ENCODE assay signal across 8 cellular contexts in the genomic region with DNA sequence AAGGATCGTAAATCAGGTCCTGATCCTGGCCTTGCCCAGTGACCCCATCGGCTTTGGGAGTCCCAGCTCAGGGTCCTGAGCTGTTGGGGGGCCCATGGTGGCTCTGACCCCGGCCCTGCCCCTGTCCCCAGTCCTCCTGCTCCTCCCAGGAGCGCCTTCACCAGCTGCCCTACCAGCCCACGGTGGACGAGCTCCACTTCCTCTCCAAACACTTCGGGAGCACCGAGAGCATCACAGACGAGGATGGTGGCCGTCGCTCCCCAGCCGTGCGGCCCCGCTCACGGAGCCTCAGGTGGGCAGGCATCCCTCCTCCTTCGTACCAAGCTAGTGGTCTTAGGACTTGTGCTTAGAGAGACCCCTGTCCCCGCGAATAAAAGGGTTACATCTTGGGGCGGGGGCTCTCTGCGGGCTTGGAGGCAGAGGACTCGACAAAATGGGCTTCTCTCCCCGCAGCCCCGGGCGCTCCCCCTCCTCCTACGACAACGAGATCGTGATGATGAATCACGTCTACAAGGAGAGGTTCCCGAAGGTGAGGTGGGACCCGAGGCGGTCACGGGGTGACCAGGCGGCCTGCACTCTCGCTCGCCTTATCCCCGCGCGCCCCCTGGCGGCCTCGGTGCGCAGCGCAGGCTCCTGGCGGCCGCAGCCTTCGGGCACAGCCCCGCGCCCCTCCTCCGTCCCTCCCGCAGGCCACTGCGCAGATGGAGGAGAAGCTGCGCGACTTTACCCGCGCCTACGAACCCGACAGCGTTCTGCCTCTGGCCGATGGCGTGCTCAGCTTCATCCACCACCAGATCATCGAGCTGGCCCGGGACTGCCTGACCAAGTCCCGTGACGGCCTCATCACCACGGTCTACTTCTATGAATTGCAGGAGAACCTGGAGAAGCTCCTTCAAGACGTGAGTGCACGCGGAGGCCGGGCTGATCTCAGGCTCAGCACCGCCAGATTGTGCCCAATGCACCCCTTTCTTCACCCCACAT. TPM values are rescaled to one million over a fixed set of nuclear protein-coding genes. Genes with fewer than 3 reads are reported as not detected.
DNase-seq lines count a peak whose midpoint lies in the region; ATAC-seq and TF ChIP-seq lines count a peak whose summit lies in the region.

No MANE protein-coding gene starts in this region.

- peak; percentile 9 for DNase-seq in GF-D8 (lab: John Stamatoyannopoulos, UW)
- DNase-seq in HT-29 (ENCODE audit: low spot score): peak; percentile 78
- no peak for DNase-seq in Panc1 (ENCODE audit: low read depth, low spot score)
- DNase-seq in activated T-cell treated with anti-CD3 and anti-CD28 coated beads, Interleukin-2, amount 50 U/mL, for 4 hours: peak; percentile 84
- DNase-seq in naive thymus-derived CD4-positive, alpha-beta T cell: peak; percentile 46 to 99 (median 72)
- peak; percentile 76 to 78 for DNase-seq in stimulated activated CD8-positive, alpha-beta memory T cell treated with anti-CD3 and anti-CD28 coated beads, Interleukin-7, amount 100 ng/mL, for 48 hours (ENCODE audit: extremely low read depth in 1 of 2, low read depth in 1 of 2)

- BruUV-seq in Panc1 (replicated peaks; lab: Mats Ljungman, UMichigan): no TSS peak

- peak overlapping the region; percentile 37 for H3K4me3 Mint-ChIP-seq in activated T-cell treated with anti-CD3 and anti-CD28 coated beads, Interleukin-2, amount 50 U/mL, for 4 hours
- peak overlapping the region in 9 of 10 donors; percentile 41 to 70 (median 50) for H3K4me3 Mint-ChIP-seq in naive thymus-derived CD4-positive, alpha-beta T cell

- intact Hi-C loops in Panc1 (cut with micrococcal nuclease; ENCODE audit: unreplicated experiment): no loop called here
- intact Hi-C loops in naive thymus-derived CD4-positive, alpha-beta T cell (cut with micrococcal nuclease): loop anchor here (1.0 to 2.0 kb wide), 6 partner anchors 51 to 171 kb away; no protein-coding TSS in a partner anchor

- H3K36me3 Mint-ChIP-seq in activated T-cell treated with anti-CD3 and anti-CD28 coated beads, Interleukin-2, amount 50 U/mL, for 4 hours (ENCODE audit: insufficient read depth): no peaks in the 10 kb centered on the region
- no peaks in the 10 kb centered on the region for H3K36me3 Mint-ChIP-seq in naive thymus-derived CD4-positive, alpha-beta T cell

- peak overlapping the region in 1 of 9 donors; percentile 28 for H3K27ac Mint-ChIP-seq in naive thymus-derived CD4-positive, alpha-beta T cell

- no peaks in the 10 kb centered on the region for H3K9me3 Mint-ChIP-seq in activated T-cell treated with anti-CD3 and anti-CD28 coated beads, Interleukin-2, amount 50 U/mL, for 4 hours
- H3K9me3 Mint-ChIP-seq in naive thymus-derived CD4-positive, alpha-beta T cell: no peaks in the 10 kb centered on the region

- POLR2A ChIA-PET in Panc1 (lab: Charles Lee): interaction anchor here (0.5 kb wide), 1 partner anchor 76 kb away, joined by 3 read pairs; no protein-coding TSS in a partner anchor
- POLR2A ChIA-PET in naive thymus-derived CD4-positive, alpha-beta T cell (lab: Charles Lee): interaction anchor here (0.7 to 1.6 kb wide), 6 partner anchors 12 to 81 kb away, joined by 3 to 5 read pairs (median 4); a partner anchor contains a TSS

- peaks cover 8% of the 10 kb centered on the region for H3K4me1 Mint-ChIP-seq in activated T-cell treated with anti-CD3 and anti-CD28 coated beads, Interleukin-2, amount 50 U/mL, for 4 hours (ENCODE audit: low read depth)
- peaks cover 0 to 4% (median 0%) of the 10 kb centered on the region in 7 donors for H3K4me1 Mint-ChIP-seq in naive thymus-derived CD4-positive, alpha-beta T cell

- H3K27me3 Mint-ChIP-seq in activated T-cell treated with anti-CD3 and anti-CD28 coated beads, Interleukin-2, amount 50 U/mL, for 4 hours (ENCODE audit: low read depth): peaks cover 42% of the 10 kb centered on the region
- peaks cover 9 to 39% (median 28%) of the 10 kb centered on the region in 5 donors for H3K27me3 Mint-ChIP-seq in naive thymus-derived CD4-positive, alpha-beta T cell

- peak overlapping the region in 1 of 2 experiments; percentile 34; a peak in 2 of 4 replicates for H3K4me3 ChIP-seq in Panc1 (ENCODE audit: low read depth in 2 of 2, low read length in 2 of 2)
- no peak overlapping the region for H3K4me3 ChIP-seq in naive thymus-derived CD4-positive, alpha-beta T cell (ENCODE audit: low read length)

- no peak overlapping the region for H3K27ac ChIP-seq in Panc1 (ENCODE audit: low read length)
- H3K27ac ChIP-seq in naive thymus-derived CD4-positive, alpha-beta T cell (ENCODE audit: low read depth, low read length): no peak overlapping the region

- ATAC-seq in Panc1 (peak; percentile 96), esophagus mucosa (peak; percentile 94), GM19023 (IDR thresholded peaks at IDR 0.05; ENCODE audit: unreplicated experiment) (no peak)
- peak; percentile 96 to 97 for ATAC-seq in activated T-cell treated with anti-CD3 and anti-CD28 coated beads, Interleukin-2, amount 50 U/mL, for 4 hours
- peak; percentile 99 for ATAC-seq in naive thymus-derived CD4-positive, alpha-beta T cell

- H3K9me3 ChIP-seq in Panc1 (ENCODE audit: control insufficient read depth, insufficient read depth, low read depth, low read length): no peaks in the 10 kb centered on the region
- H3K9me3 ChIP-seq in naive thymus-derived CD4-positive, alpha-beta T cell (ENCODE audit: control insufficient read depth in 2 of 3, low read length in 3 of 3): no peaks in the 10 kb centered on the region

- in situ Hi-C loops in Panc1 (cut with HindIII; ENCODE audit: low pct_unique_long_range_greater_than_20kb, low sequenced_read_pairs): no loop called here

- CTCF ChIA-PET in Panc1 (lab: Charles Lee): interaction anchor here (0.5 to 2.4 kb wide), 17 partner anchors 10 to 166 kb away, joined by 3 to 14 read pairs (median 4); a partner anchor contains a TSS
- CTCF ChIA-PET in naive thymus-derived CD4-positive, alpha-beta T cell (lab: Charles Lee): interaction anchor here (0.5 to 7.6 kb wide), 18 partner anchors 8 to 170 kb away, joined by 3 to 121 read pairs (median 4); a partner anchor contains a TSS

- no peaks in the 10 kb centered on the region for H3K36me3 ChIP-seq in Panc1 (ENCODE audit: control insufficient read depth, insufficient read depth, low read length)
- H3K36me3 ChIP-seq in naive thymus-derived CD4-positive, alpha-beta T cell (ENCODE audit: control insufficient read depth in 2 of 3, insufficient read depth in 3 of 3, low read length in 3 of 3): no peaks in the 10 kb centered on the region

- H3K27me3 ChIP-seq in Panc1 (ENCODE audit: control insufficient read depth, insufficient read depth, low read length): no peaks in the 10 kb centered on the region
- H3K27me3 ChIP-seq in naive thymus-derived CD4-positive, alpha-beta T cell (ENCODE audit: control insufficient read depth in 2 of 2, insufficient read depth in 2 of 2, low read length in 2 of 2): peaks cover 0 to 13% of the 10 kb centered on the region in 2 donors

- no peaks in the 10 kb centered on the region for H3K4me1 ChIP-seq in Panc1 (ENCODE audit: control insufficient read depth, insufficient read depth, low read length)
- H3K4me1 ChIP-seq in naive thymus-derived CD4-positive, alpha-beta T cell (ENCODE audit: control insufficient read depth in 2 of 2, insufficient read depth in 2 of 2, low read length in 2 of 2): peaks cover 7 to 9% of the 10 kb centered on the region in 2 donors

- peak; percentile 97 for TF ChIP-seq CTCF in Panc1 (IDR thresholded peaks at IDR 0.05)

RNA-seq across cellular contexts. Expression of a gene that starts 9.1 kb away (rescaled TPM):
- 0.58 and 1.7 TPM in 2 replicates for total RNA-seq in HT-29 (2014; rRNA removed; shearing (Covaris generic))
- 3.1 TPM for total RNA-seq in Panc1 (2021; ENCODE audit: unreplicated experiment)
- polyA plus RNA-seq in Panc1 (2012; ENCODE audit: insufficient read length): 7.5 TPM
- total RNA-seq in activated T-cell treated with anti-CD3 and anti-CD28 coated beads, Interleukin-2, amount 50 U/mL, for 4 hours: 1 to 10 TPM in 1 of 3 donors, under 1 TPM in 2; 0.37 to 1.0 (median 0.38) TPM
- not detected for total RNA-seq in esophagus mucosa
- under 1 TPM in 4 of 5 experiments, not detected in 1; 0.51 to 0.93 (median 0.71) TPM for total RNA-seq in naive thymus-derived CD4-positive, alpha-beta T cell
- polyA plus RNA-seq in naive thymus-derived CD4-positive, alpha-beta T cell: 1 to 10 TPM in 1 of 2 donors, under 1 TPM in 1; 0.70 to 3.5 TPM

RNA-seq across cellular contexts. Expression of a gene that starts 13.1 kb away (rescaled TPM):
- total RNA-seq in HT-29 (2014; rRNA removed; shearing (Covaris generic)): 0.13 and 0.16 TPM in 2 replicates
- total RNA-seq in Panc1 (2021; ENCODE audit: unreplicated experiment): 2.4 TPM
- polyA plus RNA-seq in Panc1 (2012; ENCODE audit: insufficient read length): 2.0 TPM
- total RNA-seq in activated T-cell treated with anti-CD3 and anti-CD28 coated beads, Interleukin-2, amount 50 U/mL, for 4 hours: not detected
- total RNA-seq in esophagus mucosa: not detected
- not detected for total RNA-seq in naive thymus-derived CD4-positive, alpha-beta T cell
- not detected for polyA plus RNA-seq in naive thymus-derived CD4-positive, alpha-beta T cell

RNA-seq across cellular contexts. Expression of a gene that starts 33.8 kb away (rescaled TPM):
- total RNA-seq in HT-29 (2014; rRNA removed; shearing (Covaris generic)): 20.9 and 27.6 TPM in 2 replicates
- 78.9 TPM for total RNA-seq in Panc1 (2021; ENCODE audit: unreplicated experiment)
- 130 TPM for polyA plus RNA-seq in Panc1 (2012; ENCODE audit: insufficient read length)
- 10 to 100 TPM; 14.3 to 19.5 (median 15.9) TPM for total RNA-seq in activated T-cell treated with anti-CD3 and anti-CD28 coated beads, Interleukin-2, amount 50 U/mL, for 4 hours
- 22.5 TPM for total RNA-seq in esophagus mucosa
- total RNA-seq in naive thymus-derived CD4-positive, alpha-beta T cell: 10 to 100 TPM; 14.2 to 29.9 (median 28.1) TPM
- polyA plus RNA-seq in naive thymus-derived CD4-positive, alpha-beta T cell: 10 to 100 TPM; 43.6 to 52.9 TPM

RNA-seq across cellular contexts. Expression of a gene that starts 39.6 kb away (rescaled TPM):
- not detected in 2 replicates for total RNA-seq in HT-29 (2014; rRNA removed; shearing (Covaris generic))
- total RNA-seq in Panc1 (2021; ENCODE audit: unreplicated experiment) (0.10 TPM), esophagus mucosa (not detected)
- not detected for polyA plus RNA-seq in Panc1 (2012; ENCODE audit: insufficient read length)
- under 1 TPM; 0.55 to 0.92 (median 0.68) TPM for total RNA-seq in activated T-cell treated with anti-CD3 and anti-CD28 coated beads, Interleukin-2, amount 50 U/mL, for 4 hours
- total RNA-seq in naive thymus-derived CD4-positive, alpha-beta T cell: under 1 TPM in 2 of 5 experiments, not detected in 3; 0.32 to 0.41 TPM
- polyA plus RNA-seq in naive thymus-derived CD4-positive, alpha-beta T cell: not detected

RNA-seq across cellular contexts. Expression of a gene that starts 41.1 kb away (rescaled TPM):
- total RNA-seq in HT-29 (2014; rRNA removed; shearing (Covaris generic)): 48.2 and 55.4 TPM in 2 replicates
- total RNA-seq in Panc1 (2021; ENCODE audit: unreplicated experiment) (44.9 TPM), esophagus mucosa (20.0 TPM)
- polyA plus RNA-seq in Panc1 (2012; ENCODE audit: insufficient read length): 67.1 TPM
- 10 to 100 TPM; 32.3 to 42.7 (median 39.1) TPM for total RNA-seq in activated T-cell treated with anti-CD3 and anti-CD28 coated beads, Interleukin-2, amount 50 U/mL, for 4 hours
- total RNA-seq in naive thymus-derived CD4-positive, alpha-beta T cell: 10 to 100 TPM in 2 of 5 experiments, 1 to 10 TPM in 3; 1.6 to 30.9 (median 9.3) TPM
- polyA plus RNA-seq in naive thymus-derived CD4-positive, alpha-beta T cell: 10 to 100 TPM; 20.3 to 20.4 TPM
